ENCODE assay signal across 9 cellular contexts in genomic region chr21:28632718-28633408, GRCh38.
DNase-seq lines count a peak whose midpoint lies in the region; ATAC-seq and TF ChIP-seq lines count a peak whose summit lies in the region.
"Had no signal": no experiment of that assay in that cellular context is flagged by ENCODE, and none has a peak within 500 bp of the region (broad histone marks: within the 10 kb centered on the region; RNA-seq: fewer than 3 reads in every experiment).

No MANE protein-coding gene starts in this region.

- H2AFZ ChIP-seq in neural progenitor cell (replicated peaks), result no peak overlapping the region

- no peak overlapping the region for H3K27ac Mint-ChIP-seq in neural progenitor cell

- no peak overlapping the region for H3K9ac ChIP-seq in neural progenitor cell
- H3K9ac ChIP-seq: BLaER1 had no signal

- no peaks in the 10 kb centered on the region for H4K20me1 ChIP-seq in neural progenitor cell (ENCODE audit: low read depth)
- H4K20me1 ChIP-seq: BLaER1 had no signal

- CTCF ChIA-PET in AG04450 (lab: Charles Lee), result interaction anchor here (0.5 to 1.6 kb wide), 2 partner anchors 13 to 113 kb away, joined by 3 to 8 read pairs; no protein-coding TSS in a partner anchor

- peaks cover 11% of the 10 kb centered on the region for H3K4me1 ChIP-seq in neural progenitor cell
- H3K4me1 ChIP-seq: BLaER1 had no signal

- no peaks in the 10 kb centered on the region for H3K9me3 Mint-ChIP-seq in neural progenitor cell

- POLR2A ChIA-PET in AG04450 (lab: Yijun Ruan, JAX), result no interaction called here

- no peaks in the 10 kb centered on the region for H3K79me2 ChIP-seq in neural progenitor cell (ENCODE audit: low read depth)

- no peak overlapping the region; the same call in 1 of the 2 replicates for H3K4me3 ChIP-seq in AG04450 (ENCODE audit: low read depth, low read length)
- H3K4me3 ChIP-seq in neural progenitor cell, result no peak overlapping the region
- H3K4me3 ChIP-seq: BLaER1 had no signal

- no peak overlapping the region for H3K4me3 Mint-ChIP-seq in neural progenitor cell

- H3K27me3 Mint-ChIP-seq in neural progenitor cell (ENCODE audit: insufficient read depth, low read depth), result peaks cover 4% of the 10 kb centered on the region

- H3F3A ChIP-seq in neural progenitor cell (ENCODE audit: low read depth), result no peaks in the 10 kb centered on the region

- DNase-seq in AG04450 (ENCODE audit: low read depth, low spot score), result no peak
- DNase-seq in RPMI7951 (ENCODE audit: low read depth), result peak; percentile 3
- peak; percentile 47 for DNase-seq in fibroblast of gingiva (ENCODE audit: low read depth)
- DNase-seq in neural progenitor cell (ENCODE audit: low spot score), result peak; percentile 50
- no peak for DNase-seq in substantia nigra (lab: John Stamatoyannopoulos, UW)
- DNase-seq in germinal center (ENCODE audit: low spot score), result no peak
- no peak for DNase-seq in NCI-H345 treated with DMSO at 0.1 percent for 48 hours (lab: John Stamatoyannopoulos, UW; ENCODE audit: unreplicated experiment)

- H3K27ac ChIP-seq in AG04450 (ENCODE audit: low read depth, low read length), result peak overlapping the region; percentile 68
- no peak overlapping the region for H3K27ac ChIP-seq in neural progenitor cell
- H3K27ac ChIP-seq in substantia nigra (ENCODE audit: low read depth, low read length, poor library complexity, severe bottlenecking), result no peak overlapping the region
- H3K27ac ChIP-seq: BLaER1 had no signal

- H3K27me3 ChIP-seq in AG04450 (ENCODE audit: control insufficient read depth, insufficient read depth, low read length) (no peaks in the 10 kb centered on the region), neural progenitor cell (no peaks in the 10 kb centered on the region)
- H3K27me3 ChIP-seq: BLaER1 had no signal

- peaks cover 4% of the 10 kb centered on the region for H3K4me1 Mint-ChIP-seq in neural progenitor cell

- no peaks in the 10 kb centered on the region for H3K36me3 ChIP-seq in neural progenitor cell
- H3K36me3 ChIP-seq: BLaER1 had no signal

- peak overlapping the region; percentile 23 for H3K4me2 ChIP-seq in neural progenitor cell
- H3K4me2 ChIP-seq: BLaER1 had no signal

- H3K9me3 ChIP-seq in AG04450 (ENCODE audit: control insufficient read depth, insufficient read depth, low read length) (no peaks in the 10 kb centered on the region), neural progenitor cell (ENCODE audit: low read depth) (no peaks in the 10 kb centered on the region)
- H3K9me3 ChIP-seq: BLaER1 had no signal

- TF ChIP-seq CTCF in AG04450 (IDR thresholded peaks at IDR 0.05; ENCODE audit: low read depth, low read length) (no peak), neural progenitor cell (IDR thresholded peaks at IDR 0.05) (no peak)

- no peaks in the 10 kb centered on the region for H3K36me3 Mint-ChIP-seq in neural progenitor cell

- ATAC-seq in HG02852 (IDR thresholded peaks at IDR 0.05; ENCODE audit: unreplicated experiment), result no peak

Comparison
In these comparisons a context has a peak if more than half of its experiments do, and no peak if none do; other contexts are left out.
1. DNase-seq: peak in RPMI7951 (single experiment), fibroblast of gingiva (single experiment) and neural progenitor cell (single experiment); none in AG04450 (single experiment), substantia nigra (0 of 49), germinal center (single experiment) and NCI-H345 treated with DMSO at 0.1 percent for 48 hours (single experiment).